Comparison of ENCODE assay signal across 1 cellular context in the genomic region with DNA sequence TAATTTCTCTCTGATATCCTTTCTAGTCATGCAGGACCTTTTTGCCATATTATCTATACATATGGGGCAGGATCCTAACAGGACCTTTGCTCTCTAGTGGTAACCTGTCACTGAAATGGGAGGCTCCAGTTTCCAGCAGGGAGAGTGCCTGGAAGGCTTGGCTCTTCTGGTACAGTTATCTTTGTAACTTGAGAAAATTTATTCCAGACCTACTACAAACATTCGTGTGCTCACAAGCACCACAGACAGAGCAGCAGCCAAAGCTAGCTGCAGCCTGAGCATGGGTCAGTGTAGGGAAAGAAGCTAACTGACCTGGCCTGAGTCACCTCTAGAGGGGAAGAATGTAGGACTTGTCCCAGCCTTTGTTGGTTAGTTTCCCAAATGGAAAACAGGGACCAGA.
TF ChIP-seq lines count a peak whose summit lies in the region.

No MANE protein-coding gene starts in this region.

TF ChIP-seq in HEK293, 187 proteins besides CTCF, POLR2A, EP300 and RAD21 (continued from another document):
- TF ChIP-seq, protein P1, sequence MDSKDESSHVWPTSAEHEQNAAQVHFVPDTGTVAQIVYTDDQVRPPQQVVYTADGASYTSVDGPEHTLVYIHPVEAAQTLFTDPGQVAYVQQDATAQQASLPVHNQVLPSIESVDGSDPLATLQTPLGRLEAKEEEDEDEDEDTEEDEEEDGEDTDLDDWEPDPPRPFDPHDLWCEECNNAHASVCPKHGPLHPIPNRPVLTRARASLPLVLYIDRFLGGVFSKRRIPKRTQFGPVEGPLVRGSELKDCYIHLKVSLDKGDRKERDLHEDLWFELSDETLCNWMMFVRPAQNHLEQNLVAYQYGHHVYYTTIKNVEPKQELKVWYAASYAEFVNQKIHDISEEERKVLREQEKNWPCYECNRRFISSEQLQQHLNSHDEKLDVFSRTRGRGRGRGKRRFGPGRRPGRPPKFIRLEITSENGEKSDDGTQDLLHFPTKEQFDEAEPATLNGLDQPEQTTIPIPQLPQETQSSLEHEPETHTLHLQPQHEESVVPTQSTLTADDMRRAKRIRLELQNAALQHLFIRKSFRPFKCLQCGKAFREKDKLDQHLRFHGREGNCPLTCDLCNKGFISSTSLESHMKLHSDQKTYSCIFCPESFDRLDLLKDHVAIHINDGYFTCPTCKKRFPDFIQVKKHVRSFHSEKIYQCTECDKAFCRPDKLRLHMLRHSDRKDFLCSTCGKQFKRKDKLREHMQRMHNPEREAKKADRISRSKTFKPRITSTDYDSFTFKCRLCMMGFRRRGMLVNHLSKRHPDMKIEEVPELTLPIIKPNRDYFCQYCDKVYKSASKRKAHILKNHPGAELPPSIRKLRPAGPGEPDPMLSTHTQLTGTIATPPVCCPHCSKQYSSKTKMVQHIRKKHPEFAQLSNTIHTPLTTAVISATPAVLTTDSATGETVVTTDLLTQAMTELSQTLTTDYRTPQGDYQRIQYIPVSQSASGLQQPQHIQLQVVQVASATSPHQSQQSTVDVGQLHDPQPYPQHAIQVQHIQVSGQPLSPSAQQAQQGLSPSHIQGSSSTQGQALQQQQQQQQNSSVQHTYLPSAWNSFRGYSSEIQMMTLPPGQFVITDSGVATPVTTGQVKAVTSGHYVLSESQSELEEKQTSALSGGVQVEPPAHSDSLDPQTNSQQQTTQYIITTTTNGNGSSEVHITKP (tag by site-specific recombination; IDR thresholded peaks at IDR 0.05) = 0 out of 2 replicates have a peak, but pooled peaks have one; percentile 7
- TF ChIP-seq ZNF140 (tag by site-specific recombination; IDR thresholded peaks at IDR 0.05) (no peak), ZNF221 (tag by site-specific recombination; IDR thresholded peaks at IDR 0.05; ENCODE audit: borderline replicate concordance) (no peak), ZNF600 (tag by site-specific recombination; IDR thresholded peaks at IDR 0.05) (peak; percentile 45; the same call in 1 of the 2 replicates), ZNF202 (tag by site-specific recombination; IDR thresholded peaks at IDR 0.05; ENCODE audit: borderline replicate concordance) (no peak), GLI4 (tag by site-specific recombination; IDR thresholded peaks at IDR 0.05) (no peak), ZNF341 (tag by site-specific recombination; IDR thresholded peaks at IDR 0.05; ENCODE audit: low read depth) (peak; percentile 37; the same call in 1 of the 2 replicates), ZBTB17 (tag by site-specific recombination; IDR thresholded peaks at IDR 0.05) (peak; percentile 78), ZNF211 (tag by site-specific recombination; IDR thresholded peaks at IDR 0.05; ENCODE audit: low read depth) (no peak), WT1 (tag by site-specific recombination; IDR thresholded peaks at IDR 0.05) (peak; percentile 34; the same call in 1 of the 2 replicates), SETDB1 (IDR thresholded peaks at IDR 0.05; ENCODE audit: insufficient read length, low read length) (no peak), OVOL3 (tag by site-specific recombination; IDR thresholded peaks at IDR 0.05) (peak; percentile 53; the same call in 1 of the 2 replicates), OSR2 (tag by site-specific recombination; IDR thresholded peaks at IDR 0.05) (no peak)
- TF ChIP-seq, protein P2, sequence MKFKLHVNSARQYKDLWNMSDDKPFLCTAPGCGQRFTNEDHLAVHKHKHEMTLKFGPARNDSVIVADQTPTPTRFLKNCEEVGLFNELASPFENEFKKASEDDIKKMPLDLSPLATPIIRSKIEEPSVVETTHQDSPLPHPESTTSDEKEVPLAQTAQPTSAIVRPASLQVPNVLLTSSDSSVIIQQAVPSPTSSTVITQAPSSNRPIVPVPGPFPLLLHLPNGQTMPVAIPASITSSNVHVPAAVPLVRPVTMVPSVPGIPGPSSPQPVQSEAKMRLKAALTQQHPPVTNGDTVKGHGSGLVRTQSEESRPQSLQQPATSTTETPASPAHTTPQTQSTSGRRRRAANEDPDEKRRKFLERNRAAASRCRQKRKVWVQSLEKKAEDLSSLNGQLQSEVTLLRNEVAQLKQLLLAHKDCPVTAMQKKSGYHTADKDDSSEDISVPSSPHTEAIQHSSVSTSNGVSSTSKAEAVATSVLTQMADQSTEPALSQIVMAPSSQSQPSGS (tag by site-specific recombination; IDR thresholded peaks at IDR 0.05; ENCODE audit: low read depth) = no peak
